ENCODE assay signal across 1 cellular context in genomic region chr16:57475711-57476339, GRCh38.
A peak's percentile ranks its signal among the peaks of the same experiment; 100 is the strongest.
TF ChIP-seq lines count a peak whose summit lies in the region.

No MANE protein-coding gene starts in this region.

TF ChIP-seq in HepG2, 621 proteins besides CTCF, POLR2A, EP300 and RAD21 (continued from another document and continues in another):
- TF ChIP-seq, protein P1, sequence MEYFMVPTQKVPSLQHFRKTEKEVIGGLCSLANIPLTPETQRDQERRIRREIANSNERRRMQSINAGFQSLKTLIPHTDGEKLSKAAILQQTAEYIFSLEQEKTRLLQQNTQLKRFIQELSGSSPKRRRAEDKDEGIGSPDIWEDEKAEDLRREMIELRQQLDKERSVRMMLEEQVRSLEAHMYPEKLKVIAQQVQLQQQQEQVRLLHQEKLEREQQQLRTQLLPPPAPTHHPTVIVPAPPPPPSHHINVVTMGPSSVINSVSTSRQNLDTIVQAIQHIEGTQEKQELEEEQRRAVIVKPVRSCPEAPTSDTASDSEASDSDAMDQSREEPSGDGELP (IDR thresholded peaks at IDR 0.05; ENCODE audit: borderline replicate concordance, low read depth), result peak; percentile 16; the same call in 1 of the 2 replicates
- TF ChIP-seq, protein P2, sequence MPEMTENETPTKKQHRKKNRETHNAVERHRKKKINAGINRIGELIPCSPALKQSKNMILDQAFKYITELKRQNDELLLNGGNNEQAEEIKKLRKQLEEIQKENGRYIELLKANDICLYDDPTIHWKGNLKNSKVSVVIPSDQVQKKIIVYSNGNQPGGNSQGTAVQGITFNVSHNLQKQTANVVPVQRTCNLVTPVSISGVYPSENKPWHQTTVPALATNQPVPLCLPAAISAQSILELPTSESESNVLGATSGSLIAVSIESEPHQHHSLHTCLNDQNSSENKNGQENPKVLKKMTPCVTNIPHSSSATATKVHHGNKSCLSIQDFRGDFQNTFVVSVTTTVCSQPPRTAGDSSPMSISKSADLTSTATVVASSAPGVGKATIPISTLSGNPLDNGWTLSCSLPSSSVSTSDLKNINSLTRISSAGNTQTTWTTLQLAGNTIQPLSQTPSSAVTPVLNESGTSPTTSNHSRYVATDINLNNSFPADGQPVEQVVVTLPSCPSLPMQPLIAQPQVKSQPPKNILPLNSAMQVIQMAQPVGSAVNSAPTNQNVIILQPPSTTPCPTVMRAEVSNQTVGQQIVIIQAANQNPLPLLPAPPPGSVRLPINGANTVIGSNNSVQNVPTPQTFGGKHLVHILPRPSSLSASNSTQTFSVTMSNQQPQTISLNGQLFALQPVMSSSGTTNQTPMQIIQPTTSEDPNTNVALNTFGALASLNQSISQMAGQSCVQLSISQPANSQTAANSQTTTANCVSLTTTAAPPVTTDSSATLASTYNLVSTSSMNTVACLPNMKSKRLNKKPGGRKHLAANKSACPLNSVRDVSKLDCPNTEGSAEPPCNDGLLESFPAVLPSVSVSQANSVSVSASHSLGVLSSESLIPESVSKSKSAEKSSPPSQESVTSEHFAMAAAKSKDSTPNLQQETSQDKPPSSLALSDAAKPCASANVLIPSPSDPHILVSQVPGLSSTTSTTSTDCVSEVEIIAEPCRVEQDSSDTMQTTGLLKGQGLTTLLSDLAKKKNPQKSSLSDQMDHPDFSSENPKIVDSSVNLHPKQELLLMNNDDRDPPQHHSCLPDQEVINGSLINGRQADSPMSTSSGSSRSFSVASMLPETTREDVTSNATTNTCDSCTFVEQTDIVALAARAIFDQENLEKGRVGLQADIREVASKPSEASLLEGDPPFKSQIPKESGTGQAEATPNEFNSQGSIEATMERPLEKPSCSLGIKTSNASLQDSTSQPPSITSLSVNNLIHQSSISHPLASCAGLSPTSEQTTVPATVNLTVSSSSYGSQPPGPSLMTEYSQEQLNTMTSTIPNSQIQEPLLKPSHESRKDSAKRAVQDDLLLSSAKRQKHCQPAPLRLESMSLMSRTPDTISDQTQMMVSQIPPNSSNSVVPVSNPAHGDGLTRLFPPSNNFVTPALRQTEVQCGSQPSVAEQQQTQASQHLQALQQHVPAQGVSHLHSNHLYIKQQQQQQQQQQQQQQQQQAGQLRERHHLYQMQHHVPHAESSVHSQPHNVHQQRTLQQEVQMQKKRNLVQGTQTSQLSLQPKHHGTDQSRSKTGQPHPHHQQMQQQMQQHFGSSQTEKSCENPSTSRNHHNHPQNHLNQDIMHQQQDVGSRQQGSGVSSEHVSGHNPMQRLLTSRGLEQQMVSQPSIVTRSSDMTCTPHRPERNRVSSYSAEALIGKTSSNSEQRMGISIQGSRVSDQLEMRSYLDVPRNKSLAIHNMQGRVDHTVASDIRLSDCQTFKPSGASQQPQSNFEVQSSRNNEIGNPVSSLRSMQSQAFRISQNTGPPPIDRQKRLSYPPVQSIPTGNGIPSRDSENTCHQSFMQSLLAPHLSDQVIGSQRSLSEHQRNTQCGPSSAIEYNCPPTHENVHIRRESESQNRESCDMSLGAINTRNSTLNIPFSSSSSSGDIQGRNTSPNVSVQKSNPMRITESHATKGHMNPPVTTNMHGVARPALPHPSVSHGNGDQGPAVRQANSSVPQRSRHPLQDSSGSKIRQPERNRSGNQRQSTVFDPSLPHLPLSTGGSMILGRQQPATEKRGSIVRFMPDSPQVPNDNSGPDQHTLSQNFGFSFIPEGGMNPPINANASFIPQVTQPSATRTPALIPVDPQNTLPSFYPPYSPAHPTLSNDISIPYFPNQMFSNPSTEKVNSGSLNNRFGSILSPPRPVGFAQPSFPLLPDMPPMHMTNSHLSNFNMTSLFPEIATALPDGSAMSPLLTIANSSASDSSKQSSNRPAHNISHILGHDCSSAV (CRISPR knock-in tag; IDR thresholded peaks at IDR 0.05; ENCODE audit: borderline replicate concordance), result no peak
- TF ChIP-seq XRCC5 (optimal IDR thresholded peaks at IDR 0.05; ENCODE audit: low read length) (peak; percentile 96), CBX2 (IDR thresholded peaks at IDR 0.05; ENCODE audit: low read depth, low read length) (no peak), CBX2 (CRISPR knock-in tag; IDR thresholded peaks at IDR 0.05; ENCODE audit: low read depth) (no peak), ZNF136 (CRISPR knock-in tag; IDR thresholded peaks at IDR 0.05; ENCODE audit: low read depth) (no peak), ZFY (CRISPR knock-in tag; IDR thresholded peaks at IDR 0.05) (peak; percentile 28; the same call in 1 of the 2 replicates), SMAD9 (CRISPR knock-in tag; IDR thresholded peaks at IDR 0.05) (no peak), SSRP1 (CRISPR knock-in tag; IDR thresholded peaks at IDR 0.05) (no peak), PITX1 (CRISPR knock-in tag; IDR thresholded peaks at IDR 0.05) (no peak; the same call in 1 of the 2 replicates), HOXD1 (CRISPR knock-in tag; IDR thresholded peaks at IDR 0.05) (no peak), ZNF274 (CRISPR knock-in tag; IDR thresholded peaks at IDR 0.05) (peak; percentile 53; the same call in 1 of the 2 replicates), KDM6A (CRISPR knock-in tag; IDR thresholded peaks at IDR 0.05; ENCODE audit: low read depth) (no peak), ZSCAN21 (CRISPR knock-in tag; IDR thresholded peaks at IDR 0.05; ENCODE audit: borderline replicate concordance) (no peak), ZNF362 (CRISPR knock-in tag; IDR thresholded peaks at IDR 0.05; ENCODE audit: borderline replicate concordance) (no peak), CAMTA2 (CRISPR knock-in tag; IDR thresholded peaks at IDR 0.05; ENCODE audit: borderline replicate concordance) (no peak), NFAT5 (CRISPR knock-in tag; IDR thresholded peaks at IDR 0.05) (no peak), ZFP36 (IDR thresholded peaks at IDR 0.05; ENCODE audit: borderline replicate concordance, low read depth, low read length, partially characterized antibody) (no peak), GTF2F1 (IDR thresholded peaks at IDR 0.05; ENCODE audit: low read length) (no peak), SCMH1 (CRISPR knock-in tag; IDR thresholded peaks at IDR 0.05; ENCODE audit: borderline replicate concordance) (no peak), ZNF263 (CRISPR knock-in tag; IDR thresholded peaks at IDR 0.05) (0 out of 2 replicates have a peak, but pooled peaks have one; percentile 18), MYC (CRISPR knock-in tag; IDR thresholded peaks at IDR 0.05; ENCODE audit: borderline replicate concordance) (0 out of 2 replicates have a peak, but pooled peaks have one; percentile 21), MAF1 (CRISPR knock-in tag; IDR thresholded peaks at IDR 0.05; ENCODE audit: borderline replicate concordance) (no peak), ZKSCAN5 (CRISPR knock-in tag; IDR thresholded peaks at IDR 0.05) (peak; percentile 47; the same call in 1 of the 2 replicates), FOXC1 (CRISPR knock-in tag; IDR thresholded peaks at IDR 0.05; ENCODE audit: borderline replicate concordance) (no peak), FOXK2 (IDR thresholded peaks at IDR 0.05) (no peak), ZNF468 (CRISPR knock-in tag; IDR thresholded peaks at IDR 0.05) (no peak), ELF3 (CRISPR knock-in tag; IDR thresholded peaks at IDR 0.05) (no peak), EED (CRISPR knock-in tag; IDR thresholded peaks at IDR 0.05) (peak; percentile 47; the same call in 1 of the 2 replicates), ATF7-NPFF (CRISPR knock-in tag; IDR thresholded peaks at IDR 0.05; ENCODE audit: low read depth) (no peak), ZNF839 (CRISPR knock-in tag; IDR thresholded peaks at IDR 0.05; ENCODE audit: borderline replicate concordance) (peak; percentile 14; the same call in 1 of the 2 replicates), ZFP37 (CRISPR knock-in tag; IDR thresholded peaks at IDR 0.05; ENCODE audit: borderline replicate concordance) (no peak), ARNTL (CRISPR knock-in tag; IDR thresholded peaks at IDR 0.05) (peak; percentile 38; the same call in 1 of the 2 replicates), HOXA7 (CRISPR knock-in tag; IDR thresholded peaks at IDR 0.05) (no peak), MED8 (CRISPR knock-in tag; IDR thresholded peaks at IDR 0.05; ENCODE audit: insufficient replicate concordance) (no peak)
- TF ChIP-seq, protein P3, sequence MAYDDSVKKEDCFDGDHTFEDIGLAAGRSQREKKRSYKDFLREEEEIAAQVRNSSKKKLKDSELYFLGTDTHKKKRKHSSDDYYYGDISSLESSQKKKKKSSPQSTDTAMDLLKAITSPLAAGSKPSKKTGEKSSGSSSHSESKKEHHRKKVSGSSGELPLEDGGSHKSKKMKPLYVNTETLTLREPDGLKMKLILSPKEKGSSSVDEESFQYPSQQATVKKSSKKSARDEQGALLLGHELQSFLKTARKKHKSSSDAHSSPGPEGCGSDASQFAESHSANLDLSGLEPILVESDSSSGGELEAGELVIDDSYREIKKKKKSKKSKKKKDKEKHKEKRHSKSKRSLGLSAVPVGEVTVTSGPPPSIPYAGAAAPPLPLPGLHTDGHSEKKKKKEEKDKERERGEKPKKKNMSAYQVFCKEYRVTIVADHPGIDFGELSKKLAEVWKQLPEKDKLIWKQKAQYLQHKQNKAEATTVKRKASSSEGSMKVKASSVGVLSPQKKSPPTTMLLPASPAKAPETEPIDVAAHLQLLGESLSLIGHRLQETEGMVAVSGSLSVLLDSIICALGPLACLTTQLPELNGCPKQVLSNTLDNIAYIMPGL (CRISPR knock-in tag; IDR thresholded peaks at IDR 0.05; ENCODE audit: borderline replicate concordance in 1 of 2, low read depth in 1 of 2), result peak; percentile 60 to 61
- TF ChIP-seq, protein P4, sequence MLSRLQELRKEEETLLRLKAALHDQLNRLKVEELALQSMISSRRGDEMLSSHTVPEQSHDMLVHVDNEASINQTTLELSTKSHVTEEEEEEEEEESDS (CRISPR knock-in tag; IDR thresholded peaks at IDR 0.05; ENCODE audit: borderline replicate concordance), result no peak
- TF ChIP-seq, protein P5, sequence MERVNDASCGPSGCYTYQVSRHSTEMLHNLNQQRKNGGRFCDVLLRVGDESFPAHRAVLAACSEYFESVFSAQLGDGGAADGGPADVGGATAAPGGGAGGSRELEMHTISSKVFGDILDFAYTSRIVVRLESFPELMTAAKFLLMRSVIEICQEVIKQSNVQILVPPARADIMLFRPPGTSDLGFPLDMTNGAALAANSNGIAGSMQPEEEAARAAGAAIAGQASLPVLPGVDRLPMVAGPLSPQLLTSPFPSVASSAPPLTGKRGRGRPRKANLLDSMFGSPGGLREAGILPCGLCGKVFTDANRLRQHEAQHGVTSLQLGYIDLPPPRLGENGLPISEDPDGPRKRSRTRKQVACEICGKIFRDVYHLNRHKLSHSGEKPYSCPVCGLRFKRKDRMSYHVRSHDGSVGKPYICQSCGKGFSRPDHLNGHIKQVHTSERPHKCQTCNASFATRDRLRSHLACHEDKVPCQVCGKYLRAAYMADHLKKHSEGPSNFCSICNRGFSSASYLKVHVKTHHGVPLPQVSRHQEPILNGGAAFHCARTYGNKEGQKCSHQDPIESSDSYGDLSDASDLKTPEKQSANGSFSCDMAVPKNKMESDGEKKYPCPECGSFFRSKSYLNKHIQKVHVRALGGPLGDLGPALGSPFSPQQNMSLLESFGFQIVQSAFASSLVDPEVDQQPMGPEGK (CRISPR knock-in tag; IDR thresholded peaks at IDR 0.05), result peak; percentile 90
- TF ChIP-seq, protein P6, sequence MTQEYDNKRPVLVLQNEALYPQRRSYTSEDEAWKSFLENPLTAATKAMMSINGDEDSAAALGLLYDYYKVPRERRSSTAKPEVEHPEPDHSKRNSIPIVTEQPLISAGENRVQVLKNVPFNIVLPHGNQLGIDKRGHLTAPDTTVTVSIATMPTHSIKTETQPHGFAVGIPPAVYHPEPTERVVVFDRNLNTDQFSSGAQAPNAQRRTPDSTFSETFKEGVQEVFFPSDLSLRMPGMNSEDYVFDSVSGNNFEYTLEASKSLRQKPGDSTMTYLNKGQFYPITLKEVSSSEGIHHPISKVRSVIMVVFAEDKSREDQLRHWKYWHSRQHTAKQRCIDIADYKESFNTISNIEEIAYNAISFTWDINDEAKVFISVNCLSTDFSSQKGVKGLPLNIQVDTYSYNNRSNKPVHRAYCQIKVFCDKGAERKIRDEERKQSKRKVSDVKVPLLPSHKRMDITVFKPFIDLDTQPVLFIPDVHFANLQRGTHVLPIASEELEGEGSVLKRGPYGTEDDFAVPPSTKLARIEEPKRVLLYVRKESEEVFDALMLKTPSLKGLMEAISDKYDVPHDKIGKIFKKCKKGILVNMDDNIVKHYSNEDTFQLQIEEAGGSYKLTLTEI (CRISPR knock-in tag; conservative IDR thresholded peaks at IDR 0.05), result no peak
